9 cellular contexts compared by ENCODE assay signal in genomic region chr19:30682576-30683536, GRCh38.
DNase-seq lines count a peak whose midpoint lies in the region; ATAC-seq and TF ChIP-seq lines count a peak whose summit lies in the region.
"Had no signal": no experiment of that assay in that cellular context is flagged by ENCODE, and none has a peak within 500 bp of the region (broad histone marks: within the 10 kb centered on the region; RNA-seq: fewer than 3 reads in every experiment).

No MANE protein-coding gene starts in this region.

- intact Hi-C loops in OCI-LY7 (cut with micrococcal nuclease; ENCODE audit: unreplicated experiment) = loop anchor here (10.0 kb wide), 1 partner anchor 1542 kb away; no protein-coding TSS in a partner anchor
- intact Hi-C loops in testis (cut with DNase I; ENCODE audit: low total_unique reads) = no loop called here

- no peak for ATAC-seq in activated T-cell treated with anti-CD3 and anti-CD28 coated beads, Interleukin-2, amount 50 U/mL, for 4 hours
- ATAC-seq in HG02884 (IDR thresholded peaks at IDR 0.05; ENCODE audit: unreplicated experiment) = no peak

- no peaks in the 10 kb centered on the region for H3K9me3 Mint-ChIP-seq in activated T-cell treated with anti-CD3 and anti-CD28 coated beads, Interleukin-2, amount 50 U/mL, for 4 hours
- H3K9me3 Mint-ChIP-seq in neural crest cell = no peaks in the 10 kb centered on the region
- H3K9me3 Mint-ChIP-seq: T-helper 1 cell treated with Interleukin-12 subunit alpha and Interleukin-12 subunit beta and Interleukin-4 antibody, amounts not matched to agents 30 μg/mL and 1 μg/mL, for 36 hours had no signal

- no peaks in the 10 kb centered on the region for H3K79me2 ChIP-seq in OCI-LY7 (ENCODE audit: insufficient read depth, low read depth, low read length)

- no peak overlapping the region for H3K27ac Mint-ChIP-seq in neural crest cell (ENCODE audit: unreplicated experiment)
- H3K27ac Mint-ChIP-seq: T-helper 1 cell treated with Interleukin-12 subunit alpha and Interleukin-12 subunit beta and Interleukin-4 antibody, amounts not matched to agents 30 μg/mL and 1 μg/mL, for 36 hours had no signal

- WGBS in testis, 2 donors = 8 to 12% methylated on average over 25 to 26 of the region's 26 CpGs

- H3K9me3 ChIP-seq in OCI-LY7 (ENCODE audit: low read length) (no peaks in the 10 kb centered on the region), testis (no peaks in the 10 kb centered on the region)

- H3K9me2 ChIP-seq in OCI-LY7 (ENCODE audit: insufficient read depth, low read length) = no peaks in the 10 kb centered on the region

- no peak overlapping the region for H2AFZ ChIP-seq in OCI-LY7 (ENCODE audit: low read length)

- H3K4me2 ChIP-seq in OCI-LY7 (ENCODE audit: low read length) = no peak overlapping the region

- H3K4me1 Mint-ChIP-seq in activated T-cell treated with anti-CD3 and anti-CD28 coated beads, Interleukin-2, amount 50 U/mL, for 4 hours (ENCODE audit: low read depth) = no peaks in the 10 kb centered on the region
- peaks cover 9% of the 10 kb centered on the region for H3K4me1 Mint-ChIP-seq in neural crest cell

- CTCF ChIA-PET in OCI-LY7 (lab: Charles Lee; ENCODE audit: unreplicated experiment) = no interaction called here

- no peaks in the 10 kb centered on the region for H3K4me1 ChIP-seq in OCI-LY7 (ENCODE audit: insufficient read depth, low read length, poor library complexity, severe bottlenecking)
- H3K4me1 ChIP-seq in testis = peaks cover 19% of the 10 kb centered on the region

- no peak overlapping the region for H3K4me3 Mint-ChIP-seq in activated T-cell treated with anti-CD3 and anti-CD28 coated beads, Interleukin-2, amount 50 U/mL, for 4 hours
- H3K4me3 Mint-ChIP-seq in neural crest cell = no peak overlapping the region
- H3K4me3 Mint-ChIP-seq: T-helper 1 cell treated with Interleukin-12 subunit alpha and Interleukin-12 subunit beta and Interleukin-4 antibody, amounts not matched to agents 30 μg/mL and 1 μg/mL, for 36 hours had no signal

- H3K36me3 ChIP-seq in OCI-LY7 (ENCODE audit: insufficient read depth, low read length) (no peaks in the 10 kb centered on the region), testis (ENCODE audit: low read depth, missing control alignments) (no peaks in the 10 kb centered on the region)

- H3K27me3 Mint-ChIP-seq in activated T-cell treated with anti-CD3 and anti-CD28 coated beads, Interleukin-2, amount 50 U/mL, for 4 hours (ENCODE audit: low read depth) = peaks cover 50% of the 10 kb centered on the region
- peaks cover 10% of the 10 kb centered on the region for H3K27me3 Mint-ChIP-seq in neural crest cell (ENCODE audit: low read depth)

- H3K4me3 ChIP-seq in OCI-LY7 (ENCODE audit: low read depth, low read length, poor library complexity, severe bottlenecking) = no peak overlapping the region
- no peak overlapping the region for H3K4me3 ChIP-seq in fibroblast of mammary gland (ENCODE audit: control insufficient read depth, low read depth, low read length)
- H3K4me3 ChIP-seq in testis = no peak overlapping the region

- TF ChIP-seq CTCF in OCI-LY7 (conservative IDR thresholded peaks at IDR 0.05; ENCODE audit: low read length) (peak; percentile 95), fibroblast of mammary gland (conservative IDR thresholded peaks at IDR 0.05; ENCODE audit: control insufficient read depth, insufficient read depth, low read depth, low read length) (peak; percentile 83), neural crest cell (conservative IDR thresholded peaks at IDR 0.05) (peak; percentile 97), testis (IDR thresholded peaks at IDR 0.05) (peak; percentile 84 to 92 (median 91))

- no peaks in the 10 kb centered on the region for H3K36me3 Mint-ChIP-seq in activated T-cell treated with anti-CD3 and anti-CD28 coated beads, Interleukin-2, amount 50 U/mL, for 4 hours (ENCODE audit: insufficient read depth)
- H3K36me3 Mint-ChIP-seq in neural crest cell (ENCODE audit: low read depth) = no peaks in the 10 kb centered on the region

- no peaks in the 10 kb centered on the region for H3K27me3 ChIP-seq in testis

- no peak overlapping the region for H3K27ac ChIP-seq in OCI-LY7 (ENCODE audit: low read depth, low read length, poor library complexity, severe bottlenecking)
- H3K27ac ChIP-seq in testis = no peak overlapping the region

- no peak for TF ChIP-seq POLR2A in testis (IDR thresholded peaks at IDR 0.05)

- no peaks in the 10 kb centered on the region for H4K20me1 ChIP-seq in OCI-LY7 (ENCODE audit: insufficient read depth, low read length)

- BruUV-seq in OCI-LY7 (replicated peaks; lab: Mats Ljungman, UMichigan) = no TSS peak

- DNase-seq in COLO829 (ENCODE audit: low spot score) (peak; percentile 82), HK-2 (ENCODE audit: unreplicated experiment) (peak; percentile 56), OCI-LY7 (ENCODE audit: low spot score) (peak; percentile 53), fibroblast of mammary gland (ENCODE audit: low read depth) (peak; percentile 92), neural crest cell (ENCODE audit: low read depth, low spot score) (peak; percentile 85), testis (peak; percentile 86)
- DNase-seq in activated T-cell treated with anti-CD3 and anti-CD28 coated beads, Interleukin-2, amount 50 U/mL, for 4 hours = peak; percentile 38

- POLR2A ChIA-PET in OCI-LY7 (lab: Charles Lee) = interaction anchor here (0.6 kb wide), 2 partner anchors 406 to 452 kb away, joined by 3 read pairs; no protein-coding TSS in a partner anchor

Comparison
In these comparisons a context has a peak if more than half of its experiments do, and no peak if none do; other contexts are left out.
1. DNase-seq: peak in every context shown above with its lines; median percentile 92 in fibroblast of mammary gland; 86 in testis; 85 in neural crest cell; 82 in COLO829; 56 in HK-2; 53 in OCI-LY7; 38 in activated T-cell treated with anti-CD3 and anti-CD28 coated beads, Interleukin-2, amount 50 U/mL, for 4 hours.